Comparison of ENCODE assay signal across 1 cellular context in the genomic region with DNA sequence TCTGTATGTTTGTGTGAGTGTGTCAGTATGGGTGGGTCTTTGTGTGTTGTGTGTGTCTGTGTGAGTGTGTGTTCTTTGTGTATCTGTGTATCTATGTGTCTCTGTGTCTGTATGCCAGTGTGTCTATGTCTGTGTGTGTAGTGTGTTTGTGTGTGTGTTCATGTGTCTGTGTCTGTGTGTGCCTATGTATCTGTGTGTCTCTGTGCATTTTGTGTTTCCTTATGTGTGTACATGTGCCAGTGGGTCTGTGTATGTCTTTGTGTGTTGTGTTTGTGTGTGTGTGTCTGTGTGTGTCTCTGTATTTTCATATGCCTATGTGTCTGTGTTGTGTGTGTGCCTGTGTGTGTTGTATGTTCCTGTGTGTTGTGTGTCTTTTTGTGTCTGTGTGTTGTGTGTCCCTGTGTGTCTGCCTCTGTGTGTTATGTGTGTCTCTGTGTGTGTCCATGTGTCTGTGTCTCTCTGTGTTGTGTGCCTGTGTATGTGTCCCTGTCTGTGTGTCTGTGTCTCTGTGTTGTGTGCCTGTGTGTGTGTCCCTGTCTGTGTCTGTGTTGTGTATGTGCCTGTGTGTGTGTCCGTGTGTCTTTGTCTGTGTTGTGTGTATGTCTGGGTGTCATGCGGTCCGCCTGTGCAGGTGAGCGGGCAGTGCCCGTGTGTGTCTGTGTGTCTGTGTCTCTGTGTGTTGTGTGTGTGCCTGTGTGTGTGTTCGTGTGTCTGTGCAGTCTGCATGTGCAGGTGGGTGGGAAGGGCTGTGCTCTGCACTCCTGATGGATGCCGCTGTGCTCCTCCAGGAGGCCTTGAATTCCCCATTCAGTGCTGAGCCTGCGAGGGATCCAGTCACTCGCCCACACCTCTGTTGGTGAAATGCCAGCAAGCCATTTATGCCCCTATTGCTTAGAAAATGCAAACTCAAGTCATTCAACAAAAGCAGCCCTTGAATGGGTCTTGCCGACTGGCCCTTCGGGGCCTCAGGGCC.
TF ChIP-seq lines count a peak whose summit lies in the region.

No MANE protein-coding gene starts in this region.

TF ChIP-seq in GM23338, 12 proteins besides CTCF, POLR2A, EP300 and RAD21:
- TF ChIP-seq JUNB (IDR thresholded peaks at IDR 0.05; ENCODE audit: unreplicated experiment): no peak
- TF ChIP-seq CREB1 (CRISPR knock-in tag; IDR thresholded peaks at IDR 0.05; ENCODE audit: low read depth): no peak
- TF ChIP-seq STAT1 (IDR thresholded peaks at IDR 0.05; ENCODE audit: unreplicated experiment): no peak
- no peak for TF ChIP-seq ZNF114 (CRISPR knock-in tag; IDR thresholded peaks at IDR 0.05)
- TF ChIP-seq ZNF462 (CRISPR knock-in tag; IDR thresholded peaks at IDR 0.05): no peak
- TF ChIP-seq, protein P1, sequence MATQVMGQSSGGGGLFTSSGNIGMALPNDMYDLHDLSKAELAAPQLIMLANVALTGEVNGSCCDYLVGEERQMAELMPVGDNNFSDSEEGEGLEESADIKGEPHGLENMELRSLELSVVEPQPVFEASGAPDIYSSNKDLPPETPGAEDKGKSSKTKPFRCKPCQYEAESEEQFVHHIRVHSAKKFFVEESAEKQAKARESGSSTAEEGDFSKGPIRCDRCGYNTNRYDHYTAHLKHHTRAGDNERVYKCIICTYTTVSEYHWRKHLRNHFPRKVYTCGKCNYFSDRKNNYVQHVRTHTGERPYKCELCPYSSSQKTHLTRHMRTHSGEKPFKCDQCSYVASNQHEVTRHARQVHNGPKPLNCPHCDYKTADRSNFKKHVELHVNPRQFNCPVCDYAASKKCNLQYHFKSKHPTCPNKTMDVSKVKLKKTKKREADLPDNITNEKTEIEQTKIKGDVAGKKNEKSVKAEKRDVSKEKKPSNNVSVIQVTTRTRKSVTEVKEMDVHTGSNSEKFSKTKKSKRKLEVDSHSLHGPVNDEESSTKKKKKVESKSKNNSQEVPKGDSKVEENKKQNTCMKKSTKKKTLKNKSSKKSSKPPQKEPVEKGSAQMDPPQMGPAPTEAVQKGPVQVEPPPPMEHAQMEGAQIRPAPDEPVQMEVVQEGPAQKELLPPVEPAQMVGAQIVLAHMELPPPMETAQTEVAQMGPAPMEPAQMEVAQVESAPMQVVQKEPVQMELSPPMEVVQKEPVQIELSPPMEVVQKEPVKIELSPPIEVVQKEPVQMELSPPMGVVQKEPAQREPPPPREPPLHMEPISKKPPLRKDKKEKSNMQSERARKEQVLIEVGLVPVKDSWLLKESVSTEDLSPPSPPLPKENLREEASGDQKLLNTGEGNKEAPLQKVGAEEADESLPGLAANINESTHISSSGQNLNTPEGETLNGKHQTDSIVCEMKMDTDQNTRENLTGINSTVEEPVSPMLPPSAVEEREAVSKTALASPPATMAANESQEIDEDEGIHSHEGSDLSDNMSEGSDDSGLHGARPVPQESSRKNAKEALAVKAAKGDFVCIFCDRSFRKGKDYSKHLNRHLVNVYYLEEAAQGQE (IDR thresholded peaks at IDR 0.05; ENCODE audit: unreplicated experiment): no peak
- TF ChIP-seq NANOG (IDR thresholded peaks at IDR 0.05; ENCODE audit: borderline replicate concordance): no peak
- TF ChIP-seq ETS1 (IDR thresholded peaks at IDR 0.05): no peak
- TF ChIP-seq POLR2AphosphoS5 (IDR thresholded peaks at IDR 0.05; ENCODE audit: low read depth): no peak
- no peak for TF ChIP-seq EZH2phosphoT487 (IDR thresholded peaks at IDR 0.05; ENCODE audit: unreplicated experiment)
- TF ChIP-seq ZNF331 (CRISPR knock-in tag; IDR thresholded peaks at IDR 0.05; ENCODE audit: low read depth): no peak
- no peak for TF ChIP-seq EZH2 (IDR thresholded peaks at IDR 0.05; ENCODE audit: low read depth, unreplicated experiment)
